Comparison of ENCODE assay signal across 12 cellular contexts in the genomic region with DNA sequence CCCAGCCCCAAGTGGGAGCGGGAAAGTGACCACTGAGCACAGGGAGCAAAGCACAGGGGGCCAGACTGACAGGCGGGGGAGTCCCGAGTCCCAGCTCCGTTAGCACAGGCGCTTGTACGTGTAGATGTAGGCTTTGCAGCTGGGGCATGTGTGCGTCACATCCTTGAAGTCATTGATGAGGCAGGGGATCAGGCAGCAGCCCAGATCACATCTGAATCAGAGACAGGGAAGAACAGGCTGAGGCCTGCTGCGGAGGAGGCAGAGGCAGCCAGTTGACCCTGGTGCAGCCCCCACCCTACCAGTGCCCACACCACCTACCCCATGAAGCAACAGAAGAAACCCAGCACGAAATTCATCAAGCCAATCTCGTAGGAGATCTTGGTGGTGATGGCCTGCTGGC. TPM values are rescaled to one million over a fixed set of nuclear protein-coding genes. Genes with fewer than 3 reads are reported as not detected.
DNase-seq lines count a peak whose midpoint lies in the region; ATAC-seq and TF ChIP-seq lines count a peak whose summit lies in the region.
"Had no signal": no experiment of that assay in that cellular context is flagged by ENCODE, and none has a peak within 500 bp of the region (broad histone marks: within the 10 kb centered on the region; RNA-seq: fewer than 3 reads in every experiment).

No MANE protein-coding gene starts in this region.

- peak overlapping the region in 6 of 7 donors; percentile 64 to 91 (median 79) for H3K27ac Mint-ChIP-seq in CD4-positive, alpha-beta memory T cell
- peak overlapping the region; percentile 93 to 98 for H3K27ac Mint-ChIP-seq in natural killer cell

- peaks cover 12% of the 10 kb centered on the region for H4K20me1 ChIP-seq in IMR-90 (ENCODE audit: insufficient read depth, low read length)

- no peak for TF ChIP-seq RAD21 in IMR-90 (IDR thresholded peaks at IDR 0.05; ENCODE audit: low read length)

- H3K18ac ChIP-seq in IMR-90 (ENCODE audit: low read depth, low read length): no peak overlapping the region

- no peak overlapping the region for H2BK20ac ChIP-seq in IMR-90 (ENCODE audit: low read depth, low read length)

- no peak for TF ChIP-seq POLR2A in IMR-90 (IDR thresholded peaks at IDR 0.05; ENCODE audit: low read depth, low read length)

- H2BK120ac ChIP-seq in IMR-90 (ENCODE audit: low read depth, low read length): no peak overlapping the region

- H2AK9ac ChIP-seq in IMR-90 (replicated peaks; ENCODE audit: low read depth, low read length, poor library complexity): no peak overlapping the region

- no peak overlapping the region for H3K9ac ChIP-seq in IMR-90 (ENCODE audit: low read depth, low read length)

- H3K9me3 ChIP-seq in CD4-positive, alpha-beta memory T cell (ENCODE audit: control insufficient read depth in 1 of 2, low read length in 2 of 2): no peaks in the 10 kb centered on the region
- no peaks in the 10 kb centered on the region for H3K9me3 ChIP-seq in IMR-90 (ENCODE audit: control insufficient read depth, insufficient read depth, low read length)
- H3K9me3 ChIP-seq: right lobe of liver had no signal

- no peaks in the 10 kb centered on the region for H3K9me3 Mint-ChIP-seq in CD4-positive, alpha-beta memory T cell
- no peaks in the 10 kb centered on the region for H3K9me3 Mint-ChIP-seq in natural killer cell

- H3K14ac ChIP-seq in IMR-90 (replicated peaks; ENCODE audit: low read depth, low read length): no peak overlapping the region

- H3K4ac ChIP-seq in IMR-90 (ENCODE audit: low read depth, low read length): no peak overlapping the region

- dilution Hi-C loops in IMR-90 (cut with HindIII; ENCODE audit: low sequenced_read_pairs, unreplicated experiment): no loop called here

- no peak overlapping the region for H3K4me3 ChIP-seq in CD4-positive, alpha-beta memory T cell (ENCODE audit: low read length in 2 of 2)
- H3K4me3 ChIP-seq in IMR-90 (ENCODE audit: insufficient read depth, low read depth, low read length): no peak overlapping the region
- H3K4me3 ChIP-seq: GM12878, right lobe of liver had no signal

- no peak for DNase-seq in CD4-positive, alpha-beta memory T cell
- DNase-seq in IMR-90 (peak; percentile 30), natural killer cell (no peak), NCI-H128 (lab: John Stamatoyannopoulos, UW; ENCODE audit: unreplicated experiment) (no peak), GOT3 (lab: John Stamatoyannopoulos, UW) (no peak)
- DNase-seq: NCI-H1694, NCI-H446 treated with DMSO at 0.1 percent for 48 hours, right lobe of liver had no signal

- H3K4me1 Mint-ChIP-seq in CD4-positive, alpha-beta memory T cell: peaks cover 35 to 67% (median 51%) of the 10 kb centered on the region in 4 donors
- peaks cover 55 to 71% of the 10 kb centered on the region in 2 donors for H3K4me1 Mint-ChIP-seq in natural killer cell

- POLR2A ChIA-PET in CD4-positive, alpha-beta memory T cell (lab: Charles Lee; ENCODE audit: partially characterized antibody): no interaction called here
- POLR2A ChIA-PET in IMR-90 (lab: Charles Lee; ENCODE audit: unreplicated experiment): no interaction called here

- no peak overlapping the region for H2AFZ ChIP-seq in IMR-90 (replicated peaks; ENCODE audit: low read length, poor library complexity)

- H3K9me1 ChIP-seq in IMR-90 (ENCODE audit: insufficient read depth, low read length): no peaks in the 10 kb centered on the region

- intact Hi-C loops in CD4-positive, alpha-beta memory T cell (cut with micrococcal nuclease): no loop called here
- intact Hi-C loops in IMR-90 (cut with micrococcal nuclease): loop anchor here (10.0 kb wide), 1 partner anchor 442 kb away; the partner anchor contains the start of gene SEC14L5
- intact Hi-C loops in natural killer cell (cut with micrococcal nuclease): no loop called here

- WGBS in IMR-90 (ENCODE audit: extremely low coverage in 2 of 2, insufficient read length in 1 of 2), 2 experiments: 100% methylated on average over 1 of the region's 10 CpGs; no CpG with 5 or more reads in 1 of the 2 experiments

- in situ Hi-C loops in IMR-90 (cut with MboI; ENCODE audit: low sequenced_read_pairs): loop anchor here (5.0 to 25.0 kb wide), 2 partner anchors 35 to 450 kb away; partner anchors contain the start of gene SEC14L5

- peaks cover 48% of the 10 kb centered on the region for H3K4me1 ChIP-seq in CD4-positive, alpha-beta memory T cell (ENCODE audit: insufficient read depth, low read length)
- H3K4me1 ChIP-seq in IMR-90 (ENCODE audit: control insufficient read depth, insufficient read depth, low read length): no peaks in the 10 kb centered on the region
- H3K4me1 ChIP-seq: right lobe of liver had no signal

- CTCF ChIA-PET in CD4-positive, alpha-beta memory T cell (lab: Charles Lee; ENCODE audit: partially characterized antibody): interaction anchor here (1.6 to 2.0 kb wide), 2 partner anchors 23 to 36 kb away, joined by 5 read pairs; no protein-coding TSS in a partner anchor
- CTCF ChIA-PET in IMR-90 (lab: Yijun Ruan, JAX): no interaction called here

- H4K91ac ChIP-seq in IMR-90 (ENCODE audit: insufficient read depth, low read depth, low read length): no peak overlapping the region

- H2BK5ac ChIP-seq in IMR-90 (ENCODE audit: low read depth, low read length, poor library complexity, severe bottlenecking): no peak overlapping the region

- H3K79me1 ChIP-seq in IMR-90 (ENCODE audit: low read depth in 1 of 2, low read length in 2 of 2): peaks cover 15 to 32% of the 10 kb centered on the region in 2 experiments

- peak overlapping the region in 1 of 8 donors; percentile 61 for H3K4me3 Mint-ChIP-seq in CD4-positive, alpha-beta memory T cell
- peak overlapping the region; percentile 57 for H3K4me3 Mint-ChIP-seq in natural killer cell

- TF ChIP-seq CTCF in IMR-90 (conservative IDR thresholded peaks at IDR 0.05; ENCODE audit: low read depth, low read length) (no peak), natural killer cell (IDR thresholded peaks at IDR 0.05) (no peak)

- no peak overlapping the region for H3K4me2 ChIP-seq in IMR-90 (ENCODE audit: low read depth, low read length)

- H3K27me3 ChIP-seq in CD4-positive, alpha-beta memory T cell (ENCODE audit: insufficient read depth, low read length): no peaks in the 10 kb centered on the region
- no peaks in the 10 kb centered on the region for H3K27me3 ChIP-seq in IMR-90 (ENCODE audit: control insufficient read depth, insufficient read depth, low read length)
- H3K27me3 ChIP-seq: right lobe of liver had no signal

- H3K36me3 ChIP-seq in CD4-positive, alpha-beta memory T cell (ENCODE audit: insufficient read depth, low read length): peaks cover 49% of the 10 kb centered on the region
- H3K36me3 ChIP-seq in IMR-90 (ENCODE audit: control insufficient read depth, insufficient read depth, low read length): peaks cover 61% of the 10 kb centered on the region

- no peak overlapping the region for H3K23ac ChIP-seq in IMR-90 (ENCODE audit: low read depth, low read length)

- peaks cover 41 to 60% of the 10 kb centered on the region in 2 donors for H3K36me3 Mint-ChIP-seq in CD4-positive, alpha-beta memory T cell
- no peaks in the 10 kb centered on the region for H3K36me3 Mint-ChIP-seq in natural killer cell

- H3K27me3 Mint-ChIP-seq in CD4-positive, alpha-beta memory T cell: no peaks in the 10 kb centered on the region
- H3K27me3 Mint-ChIP-seq in natural killer cell (ENCODE audit: low read depth in 2 of 2): no peaks in the 10 kb centered on the region

- no peak overlapping the region for H2BK15ac ChIP-seq in IMR-90 (ENCODE audit: low read depth, low read length)

- no peak overlapping the region for H3K27ac ChIP-seq in CD4-positive, alpha-beta memory T cell (ENCODE audit: low read depth, low read length)
- H3K27ac ChIP-seq in IMR-90 (ENCODE audit: insufficient read depth, low read length) (no peak overlapping the region), cingulate gyrus (ENCODE audit: low read depth, low read length) (peak overlapping the region; percentile 75)
- H3K27ac ChIP-seq: right lobe of liver had no signal

- no TSS peak for BruUV-seq in IMR-90 (replicated peaks; lab: Mats Ljungman, UMichigan)

- no peak overlapping the region for H3K56ac ChIP-seq in IMR-90 (ENCODE audit: extremely low read depth, insufficient read depth, low read length)

- H2AK5ac ChIP-seq in IMR-90 (ENCODE audit: low read depth, low read length): no peak overlapping the region

- no peak overlapping the region for H4K5ac ChIP-seq in IMR-90 (ENCODE audit: low read depth, low read length)

- ATAC-seq in IMR-90 (ENCODE audit: low read depth) (no peak), natural killer cell (no peak), HG03571 (IDR thresholded peaks at IDR 0.05; ENCODE audit: unreplicated experiment) (no peak)
- ATAC-seq: GM12878 had no signal

- H4K8ac ChIP-seq in IMR-90 (ENCODE audit: low read depth in 2 of 2, low read length in 2 of 2): no peak overlapping the region

RNA-seq across cellular contexts. Expression of gene CDIP1, which starts 26.1 kb away (rescaled TPM):
- total RNA-seq in CD4-positive, alpha-beta memory T cell: 10 to 100 TPM; 19.0 to 21.1 TPM
- polyA plus RNA-seq in CD4-positive, alpha-beta memory T cell: 10 to 100 TPM; 10.2 to 15.7 TPM
- total RNA-seq in IMR-90 (2012; rRNA removed) (4.2 and 4.8 TPM in 2 replicates), natural killer cell (10 to 100 TPM; 35.2 to 49.2 (median 37.9) TPM)
- polyA plus RNA-seq in IMR-90 (2012; rRNA removed): 14.6 and 15.8 TPM in 2 replicates
- polyA plus RNA-seq in IMR-90 (2012; cell fraction: cytosol; rRNA removed): 16.9 and 19.7 TPM in 2 replicates
- polyA plus RNA-seq in IMR-90 (2012; cell fraction: nucleus; rRNA removed; ENCODE audit: low replicate concordance): 14.2 and 20.5 TPM in 2 replicates

RNA-seq across cellular contexts. Expression of gene HMOX2, which starts 36.3 kb away (rescaled TPM):
- total RNA-seq in CD4-positive, alpha-beta memory T cell: 10 to 100 TPM; 64.1 to 72.4 TPM
- polyA plus RNA-seq in CD4-positive, alpha-beta memory T cell: 100 to 1,000 TPM; 164 to 206 TPM
- 91.1 and 98.8 TPM in 2 replicates for total RNA-seq in IMR-90 (2012; rRNA removed)
- 93.9 and 109 TPM in 2 replicates for polyA plus RNA-seq in IMR-90 (2012; rRNA removed)
- 80.5 and 83.7 TPM in 2 replicates for polyA plus RNA-seq in IMR-90 (2012; cell fraction: cytosol; rRNA removed)
- polyA plus RNA-seq in IMR-90 (2012; cell fraction: nucleus; rRNA removed; ENCODE audit: low replicate concordance): 50.5 and 52.2 TPM in 2 replicates
- 100 to 1,000 TPM in 1 of 3 donors, 10 to 100 TPM in 2; 66.0 to 104 (median 77.3) TPM for total RNA-seq in natural killer cell

RNA-seq across cellular contexts. Expression of gene NMRAL1, which starts 38.0 kb away (rescaled TPM):
- 10 to 100 TPM; 61.6 to 61.8 TPM for total RNA-seq in CD4-positive, alpha-beta memory T cell
- 10 to 100 TPM; 55.1 to 65.7 TPM for polyA plus RNA-seq in CD4-positive, alpha-beta memory T cell
- total RNA-seq in IMR-90 (2012; rRNA removed) (67.6 and 73.6 TPM in 2 replicates), natural killer cell (10 to 100 TPM; 66.6 to 71.2 (median 69.8) TPM)
- polyA plus RNA-seq in IMR-90 (2012; rRNA removed): 48.6 and 52.4 TPM in 2 replicates
- polyA plus RNA-seq in IMR-90 (2012; cell fraction: cytosol; rRNA removed): 62.4 and 64.5 TPM in 2 replicates
- 50.0 and 61.0 TPM in 2 replicates for polyA plus RNA-seq in IMR-90 (2012; cell fraction: nucleus; rRNA removed; ENCODE audit: low replicate concordance)

RNA-seq across cellular contexts. Expression of gene C16orf96, which starts 43.7 kb away (rescaled TPM):
- under 1 TPM; 0.29 to 0.33 TPM for total RNA-seq in CD4-positive, alpha-beta memory T cell
- polyA plus RNA-seq in CD4-positive, alpha-beta memory T cell: not detected
- not detected in 2 replicates for total RNA-seq in IMR-90 (2012; rRNA removed)
- not detected in 2 replicates for polyA plus RNA-seq in IMR-90 (2012; rRNA removed)
- not detected in 2 replicates for polyA plus RNA-seq in IMR-90 (2012; cell fraction: cytosol; rRNA removed)
- 0.01 TPM in 1 of 2 replicates, not detected in the other for polyA plus RNA-seq in IMR-90 (2012; cell fraction: nucleus; rRNA removed; ENCODE audit: low replicate concordance)
- under 1 TPM; 0.35 to 0.61 (median 0.43) TPM for total RNA-seq in natural killer cell
- total RNA-seq: MCF 10A had no signal
